ENCODE assay signal across 27 cellular contexts in genomic region chr1:22127248-22127647, GRCh38. TPM values are rescaled to one million over a fixed set of nuclear protein-coding genes. Genes with fewer than 3 reads are reported as not detected.
"Had no signal": no experiment of that assay in that cellular context is flagged by ENCODE, and none has a peak within 500 bp of the region (broad histone marks: within the 10 kb centered on the region; RNA-seq: fewer than 3 reads in every experiment).

No MANE protein-coding gene starts in this region.

- H3K4me1 ChIP-seq: colonic mucosa, prostate gland had no signal

- H3K36me3 ChIP-seq: colonic mucosa, gastrocnemius medialis, neutrophil, prostate gland, right atrium auricular region, tibial artery, upper lobe of left lung had no signal

- H3K9me3 ChIP-seq: colonic mucosa, gastrocnemius medialis, neutrophil, prostate gland, right atrium auricular region, stomach, tibial artery, upper lobe of left lung had no signal

- H3K27ac ChIP-seq: colonic mucosa, epithelial cell of prostate, gastrocnemius medialis, neutrophil, prostate gland, right atrium auricular region, stomach, tibial artery, upper lobe of left lung had no signal

- DNase-seq: colonic mucosa; effector CD8-positive, alpha-beta T cell; endodermal cell; foreskin fibroblast; gastrocnemius medialis; head of caudate nucleus; left cardiac atrium; left ventricle myocardium superior; natural killer cell; stimulated activated CD4-positive, alpha-beta T cell treated with anti-CD3 and anti-CD28 coated beads, Interleukin-2, amount 100 ng/mL, for 24 hours; stimulated activated CD4-positive, alpha-beta T cell treated with anti-CD3 and anti-CD28 coated beads, Interleukin-4, amount 100 ng/mL, for 24 hours; stimulated activated naive CD4-positive, alpha-beta T cell treated with Interleukin-2 at 50 U/mL for 16 hours; stomach; tibial artery; upper lobe of left lung had no signal

- H3K27me3 ChIP-seq: colonic mucosa, gastrocnemius medialis, neutrophil, right atrium auricular region, upper lobe of left lung had no signal

- FAIRE-seq: islet of Langerhans, urothelium cell line had no signal

- ATAC-seq: esophagus mucosa; gastrocnemius medialis; left ventricle myocardium superior; natural killer cell; sciatic nerve; stimulated activated effector memory CD8-positive, alpha-beta T cell treated with anti-CD3 and anti-CD28 coated beads, Interleukin-12 subunit alpha, Interleukin-12 subunit beta, amount 100 ng/mL, for 72 hours had no signal

- H3K4me3 ChIP-seq: colonic mucosa, gastrocnemius medialis, lung, prostate gland, right atrium auricular region, smooth muscle cell, stomach, tibial artery, upper lobe of left lung had no signal

- H3K4me2 ChIP-seq: smooth muscle cell had no signal

RNA-seq across cellular contexts. Expression of gene WNT4, which starts 15.6 kb away (rescaled TPM):
- total RNA-seq: mononuclear cell, natural killer cell had no signal
